In genomic region chr9:121861501-121862180, GRCh38 we compare ENCODE assay signal across 8 cellular contexts.
DNase-seq lines count a peak whose midpoint lies in the region; ATAC-seq and TF ChIP-seq lines count a peak whose summit lies in the region.

No MANE protein-coding gene starts in this region.

- POLR2A ChIA-PET in CD4-positive, alpha-beta memory T cell (lab: Charles Lee; ENCODE audit: partially characterized antibody), result no interaction called here

- H3K27me3 Mint-ChIP-seq in CD4-positive, alpha-beta memory T cell, result no peaks in the 10 kb centered on the region

- H3K9me3 ChIP-seq in Peyer's patch, result no peaks in the 10 kb centered on the region
- no peaks in the 10 kb centered on the region for H3K9me3 ChIP-seq in CD4-positive, alpha-beta memory T cell (ENCODE audit: control insufficient read depth in 1 of 2, low read length in 2 of 2)

- no peaks in the 10 kb centered on the region for H3K36me3 ChIP-seq in Peyer's patch
- no peaks in the 10 kb centered on the region for H3K36me3 ChIP-seq in CD4-positive, alpha-beta memory T cell (ENCODE audit: insufficient read depth, low read length)

- TF ChIP-seq CTCF in GM12875 (IDR thresholded peaks at IDR 0.05; ENCODE audit: borderline replicate concordance, insufficient read depth, low read depth, low read length) (peak; percentile 43; the same call in 1 of the 2 replicates), Peyer's patch (IDR thresholded peaks at IDR 0.05) (peak in 4 of 6 experiments; percentile 13 to 52 (median 44)), foreskin fibroblast (IDR thresholded peaks at IDR 0.05; ENCODE audit: low read depth, low read length) (peak; percentile 42)

- no peaks in the 10 kb centered on the region for H3K4me1 Mint-ChIP-seq in CD4-positive, alpha-beta memory T cell

- no peaks in the 10 kb centered on the region for H3K4me1 ChIP-seq in Peyer's patch
- no peaks in the 10 kb centered on the region for H3K4me1 ChIP-seq in CD4-positive, alpha-beta memory T cell (ENCODE audit: insufficient read depth, low read length)

- CTCF ChIA-PET in CD4-positive, alpha-beta memory T cell (lab: Charles Lee; ENCODE audit: partially characterized antibody), result no interaction called here

- TF ChIP-seq POLR2A in Peyer's patch (IDR thresholded peaks at IDR 0.05), result no peak

- no peak for ATAC-seq in GM18498 (IDR thresholded peaks at IDR 0.05; ENCODE audit: unreplicated experiment)

- H3K27ac Mint-ChIP-seq in CD4-positive, alpha-beta memory T cell, result no peak overlapping the region

- no peak overlapping the region for H3K4me3 Mint-ChIP-seq in CD4-positive, alpha-beta memory T cell

- no peak overlapping the region for H3K27ac ChIP-seq in Peyer's patch
- H3K27ac ChIP-seq in CD4-positive, alpha-beta memory T cell (ENCODE audit: low read depth, low read length), result no peak overlapping the region

- intact Hi-C loops in CD4-positive, alpha-beta memory T cell (cut with micrococcal nuclease), result no loop called here

- H3K36me3 Mint-ChIP-seq in CD4-positive, alpha-beta memory T cell, result peaks cover 0 to 4% of the 10 kb centered on the region in 2 donors

- DNase-seq in Peyer's patch, result peak in 1 of 3 donors; percentile 52
- peak in 1 of 2 donors; percentile 61 for DNase-seq in foreskin fibroblast
- DNase-seq in retina, result peak; percentile 58
- no peak for DNase-seq in NCI-H446 treated with DMSO at 0.1 percent for 48 hours (lab: John Stamatoyannopoulos, UW)
- no peak for DNase-seq in CD4-positive, alpha-beta memory T cell
- no peak for DNase-seq in T-helper 9 cell

- no peaks in the 10 kb centered on the region for H3K27me3 ChIP-seq in Peyer's patch
- H3K27me3 ChIP-seq in CD4-positive, alpha-beta memory T cell (ENCODE audit: insufficient read depth, low read length), result no peaks in the 10 kb centered on the region

- H3K4me3 ChIP-seq in GM12875 (ENCODE audit: low read depth, low read length) (no peak overlapping the region), Peyer's patch (no peak overlapping the region), foreskin fibroblast (ENCODE audit: low read depth in 1 of 2, low read length in 2 of 2) (no peak overlapping the region)
- H3K4me3 ChIP-seq in CD4-positive, alpha-beta memory T cell (ENCODE audit: low read length in 2 of 2), result no peak overlapping the region

- H3K9me3 Mint-ChIP-seq in CD4-positive, alpha-beta memory T cell, result no peaks in the 10 kb centered on the region
